11 cellular contexts compared by ENCODE assay signal in the genomic region with DNA sequence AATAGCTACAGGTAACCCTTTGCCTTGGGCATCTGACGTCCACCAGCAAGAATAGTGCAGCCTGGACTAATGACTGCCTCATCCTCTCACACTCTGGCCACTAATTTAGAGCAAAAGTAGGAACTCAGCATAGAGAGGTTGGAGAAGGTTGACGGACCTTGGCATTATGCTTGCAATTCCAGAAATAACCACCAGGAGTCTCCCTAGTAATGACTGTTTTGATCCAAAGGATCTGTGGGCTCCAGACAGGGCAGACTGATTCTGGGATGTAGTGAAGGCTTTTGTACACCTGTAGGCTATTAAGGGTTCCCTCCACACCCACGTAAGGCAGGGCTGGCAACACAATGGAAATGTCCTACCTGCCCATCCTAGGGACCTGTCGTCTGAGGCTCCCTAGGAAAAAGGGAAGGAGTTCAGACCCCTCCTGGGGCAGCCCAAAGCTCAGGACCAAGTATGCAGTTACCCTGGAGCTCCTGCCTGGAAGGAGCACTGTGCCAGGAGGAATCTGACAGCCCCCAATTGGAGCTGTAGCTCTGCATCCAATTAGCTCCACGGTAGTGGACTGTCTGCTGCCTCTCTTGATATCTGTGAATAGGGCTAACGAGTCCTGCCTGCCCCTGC.
A peak's percentile ranks its signal among the peaks of the same experiment; 100 is the strongest.
DNase-seq lines count a peak whose midpoint lies in the region; ATAC-seq, FAIRE-seq and TF ChIP-seq lines count a peak whose summit lies in the region.
"Had no signal": no experiment of that assay in that cellular context is flagged by ENCODE, and none has a peak within 500 bp of the region (broad histone marks: within the 10 kb centered on the region; RNA-seq: fewer than 3 reads in every experiment).

No MANE protein-coding gene starts in this region.

- CTCF ChIA-PET in A673 (lab: Charles Lee), result no interaction called here

- H3K4me3 ChIP-seq in A673 (ENCODE audit: low read depth, low read length, poor library complexity, severe bottlenecking), result no peak overlapping the region

- TF ChIP-seq CTCF in A673 (conservative IDR thresholded peaks at IDR 0.05; ENCODE audit: low read depth, low read length) (peak; percentile 57), GM13977 (IDR thresholded peaks at IDR 0.05; ENCODE audit: extremely low read depth, insufficient read depth, missing control alignments) (peak; percentile 35)

- H3K4me1 ChIP-seq in A673 (ENCODE audit: insufficient read depth, low read length, poor library complexity, severe bottlenecking), result no peaks in the 10 kb centered on the region

- no TSS peak for BruUV-seq in A673 (replicated peaks; lab: Mats Ljungman, UMichigan)

- no peaks in the 10 kb centered on the region for H3K9me3 ChIP-seq in A673 (ENCODE audit: low read depth, low read length, poor library complexity, severe bottlenecking)

- POLR2A ChIA-PET in A673 (lab: Charles Lee; ENCODE audit: low non-redundant PET), result no interaction called here

- peak; percentile 33 for FAIRE-seq in TTC549 (lab: Jason Lieb, UNC)
- FAIRE-seq: endometrium had no signal

- no peak overlapping the region for H3K27ac ChIP-seq in A673 (ENCODE audit: low read depth, low read length, poor library complexity, severe bottlenecking)

- in situ Hi-C loops in GM13977 (cut with MboI; ENCODE audit: low pct_unique_long_range_greater_than_20kb, low sequenced_read_pairs, unreplicated experiment), result no loop called here

- H3K27me3 ChIP-seq in A673 (replicated peaks; ENCODE audit: insufficient read depth, low read depth, low read length, poor library complexity), result no peaks in the 10 kb centered on the region

- no peak for ATAC-seq in GM21717 (IDR thresholded peaks at IDR 0.05; ENCODE audit: unreplicated experiment)

- intact Hi-C loops in A673 (cut with micrococcal nuclease; ENCODE audit: unreplicated experiment), result no loop called here

- H3K36me3 ChIP-seq in A673 (ENCODE audit: insufficient read depth, low read length, poor library complexity, severe bottlenecking), result no peaks in the 10 kb centered on the region

- DNase-seq in A673 (ENCODE audit: low spot score), result peak; percentile 17
- DNase-seq in GM13977 (ENCODE audit: low spot score), result no peak
- DNase-seq in iPS-NIHi7 (ENCODE audit: extremely low spot score), result peak; percentile 75
- DNase-seq in stimulated activated CD4-positive, alpha-beta T cell treated with anti-CD3 and anti-CD28 coated beads, Interleukin-12 subunit alpha, Interleukin-12 subunit beta, amount 100 ng/mL, for 4 hours, result no peak
- DNase-seq in stimulated activated CD4-positive, alpha-beta T cell treated with anti-CD3 and anti-CD28 coated beads, Interleukin-4, amount 100 ng/mL, for 1 hour, result no peak
- DNase-seq in NOMO-1 treated with DMSO at 0.1 percent for 48 hours (lab: John Stamatoyannopoulos, UW; ENCODE audit: unreplicated experiment), result no peak
- DNase-seq: activated T-cell treated with anti-CD3 and anti-CD28 coated beads, Interleukin-2, amount 50 U/mL, for 24 hours; SHP77 had no signal

Comparison
In these comparisons a context has a peak if more than half of its experiments do, and no peak if none do; other contexts are left out.
1. DNase-seq: peak in A673 (single experiment) and iPS-NIHi7 (single experiment); none in GM13977 (single experiment), stimulated activated CD4-positive, alpha-beta T cell treated with anti-CD3 and anti-CD28 coated beads, Interleukin-12 subunit alpha, Interleukin-12 subunit beta, amount 100 ng/mL, for 4 hours (single experiment), stimulated activated CD4-positive, alpha-beta T cell treated with anti-CD3 and anti-CD28 coated beads, Interleukin-4, amount 100 ng/mL, for 1 hour (single experiment) and NOMO-1 treated with DMSO at 0.1 percent for 48 hours (single experiment).